In the genomic region with DNA sequence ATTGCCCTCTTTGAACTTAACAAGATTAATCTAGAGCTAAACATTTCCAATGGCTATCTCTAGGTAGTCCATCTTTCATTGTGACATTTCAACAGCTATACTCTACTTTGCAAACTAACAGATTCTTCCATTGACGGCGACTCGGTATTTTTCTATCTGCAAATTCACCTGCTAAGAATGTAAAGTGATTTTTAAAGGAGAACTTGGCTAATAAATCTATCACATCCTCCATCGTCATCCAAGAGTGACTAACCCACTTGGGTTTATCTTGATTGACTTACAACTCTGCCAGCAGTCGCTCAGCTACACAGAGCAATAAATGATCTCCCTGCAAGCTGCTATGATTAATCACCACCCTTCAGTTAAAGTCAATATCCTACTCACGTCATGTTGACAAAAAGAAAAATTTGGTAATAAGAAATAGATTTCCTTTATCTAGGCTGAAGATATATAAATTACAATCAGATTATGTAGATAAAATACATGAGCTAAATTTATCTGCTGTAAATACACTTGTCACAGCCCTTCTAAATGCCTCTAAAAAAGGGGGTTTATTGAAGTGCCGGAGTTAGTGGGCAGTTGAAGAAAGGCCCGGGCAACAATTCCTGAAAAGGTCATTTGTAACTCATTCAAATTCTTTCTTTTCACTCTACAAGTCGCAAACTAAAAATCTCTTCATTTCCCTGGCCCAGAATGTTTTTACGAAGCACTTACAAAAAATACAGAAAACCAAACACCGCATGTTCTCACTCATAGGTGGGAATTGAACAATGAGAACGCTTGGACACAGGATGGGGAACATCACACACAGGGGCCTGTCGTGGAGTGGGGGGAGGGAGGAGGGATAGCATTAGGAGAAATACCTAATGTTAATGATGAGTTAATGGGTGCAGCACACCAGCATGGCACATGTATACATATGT, we compare ENCODE assay signal across 1 cellular context.
TF ChIP-seq lines count a peak whose summit lies in the region.

No MANE protein-coding gene starts in this region.

TF ChIP-seq in HEK293, 187 proteins besides CTCF, POLR2A, EP300 and RAD21 (continued from another document and continues in another):
- TF ChIP-seq ZNF837 (tag by site-specific recombination; IDR thresholded peaks at IDR 0.05), result no peak
- no peak for TF ChIP-seq ZNF701 (tag by site-specific recombination; IDR thresholded peaks at IDR 0.05)
- no peak for TF ChIP-seq ZSCAN18 (tag by site-specific recombination; IDR thresholded peaks at IDR 0.05)
- TF ChIP-seq ZBTB17 (tag by site-specific recombination; IDR thresholded peaks at IDR 0.05), result peak; percentile 87
- TF ChIP-seq, protein P1, sequence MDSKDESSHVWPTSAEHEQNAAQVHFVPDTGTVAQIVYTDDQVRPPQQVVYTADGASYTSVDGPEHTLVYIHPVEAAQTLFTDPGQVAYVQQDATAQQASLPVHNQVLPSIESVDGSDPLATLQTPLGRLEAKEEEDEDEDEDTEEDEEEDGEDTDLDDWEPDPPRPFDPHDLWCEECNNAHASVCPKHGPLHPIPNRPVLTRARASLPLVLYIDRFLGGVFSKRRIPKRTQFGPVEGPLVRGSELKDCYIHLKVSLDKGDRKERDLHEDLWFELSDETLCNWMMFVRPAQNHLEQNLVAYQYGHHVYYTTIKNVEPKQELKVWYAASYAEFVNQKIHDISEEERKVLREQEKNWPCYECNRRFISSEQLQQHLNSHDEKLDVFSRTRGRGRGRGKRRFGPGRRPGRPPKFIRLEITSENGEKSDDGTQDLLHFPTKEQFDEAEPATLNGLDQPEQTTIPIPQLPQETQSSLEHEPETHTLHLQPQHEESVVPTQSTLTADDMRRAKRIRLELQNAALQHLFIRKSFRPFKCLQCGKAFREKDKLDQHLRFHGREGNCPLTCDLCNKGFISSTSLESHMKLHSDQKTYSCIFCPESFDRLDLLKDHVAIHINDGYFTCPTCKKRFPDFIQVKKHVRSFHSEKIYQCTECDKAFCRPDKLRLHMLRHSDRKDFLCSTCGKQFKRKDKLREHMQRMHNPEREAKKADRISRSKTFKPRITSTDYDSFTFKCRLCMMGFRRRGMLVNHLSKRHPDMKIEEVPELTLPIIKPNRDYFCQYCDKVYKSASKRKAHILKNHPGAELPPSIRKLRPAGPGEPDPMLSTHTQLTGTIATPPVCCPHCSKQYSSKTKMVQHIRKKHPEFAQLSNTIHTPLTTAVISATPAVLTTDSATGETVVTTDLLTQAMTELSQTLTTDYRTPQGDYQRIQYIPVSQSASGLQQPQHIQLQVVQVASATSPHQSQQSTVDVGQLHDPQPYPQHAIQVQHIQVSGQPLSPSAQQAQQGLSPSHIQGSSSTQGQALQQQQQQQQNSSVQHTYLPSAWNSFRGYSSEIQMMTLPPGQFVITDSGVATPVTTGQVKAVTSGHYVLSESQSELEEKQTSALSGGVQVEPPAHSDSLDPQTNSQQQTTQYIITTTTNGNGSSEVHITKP (tag by site-specific recombination; IDR thresholded peaks at IDR 0.05), result peak; percentile 59
- TF ChIP-seq ZNF324 (tag by site-specific recombination; IDR thresholded peaks at IDR 0.05), result peak; percentile 68; the same call in 1 of the 2 replicates
- no peak for TF ChIP-seq ZNF169 (tag by site-specific recombination; IDR thresholded peaks at IDR 0.05)
- 0 out of 2 replicates have a peak, but pooled peaks have one; percentile 28 for TF ChIP-seq ZNF513 (tag by site-specific recombination; IDR thresholded peaks at IDR 0.05)
- peak; percentile 90 for TF ChIP-seq WT1 (tag by site-specific recombination; IDR thresholded peaks at IDR 0.05)
- TF ChIP-seq ZNF350 (tag by site-specific recombination; IDR thresholded peaks at IDR 0.05), result no peak
- TF ChIP-seq ZNF580 (tag by site-specific recombination; IDR thresholded peaks at IDR 0.05), result peak; percentile 75
- peak; percentile 97 for TF ChIP-seq ZXDB (tag by site-specific recombination; IDR thresholded peaks at IDR 0.05)
- TF ChIP-seq GLIS1 (tag by site-specific recombination; IDR thresholded peaks at IDR 0.05), result peak; percentile 90
- TF ChIP-seq ZFP41 (tag by site-specific recombination; IDR thresholded peaks at IDR 0.05; ENCODE audit: borderline replicate concordance), result no peak
- peak; percentile 70 for TF ChIP-seq ZNF596 (tag by site-specific recombination; IDR thresholded peaks at IDR 0.05)
- peak; percentile 78 for TF ChIP-seq ATF2 (tag by site-specific recombination; IDR thresholded peaks at IDR 0.05; ENCODE audit: low read depth)
- peak; percentile 90 for TF ChIP-seq OSR2 (tag by site-specific recombination; IDR thresholded peaks at IDR 0.05)
- no peak for TF ChIP-seq ZNF311 (tag by site-specific recombination; IDR thresholded peaks at IDR 0.05; ENCODE audit: borderline replicate concordance)
- no peak for TF ChIP-seq ZNF571 (tag by site-specific recombination; IDR thresholded peaks at IDR 0.05)
- no peak for TF ChIP-seq SETDB1 (IDR thresholded peaks at IDR 0.05; ENCODE audit: insufficient read length, low read length)
- peak; percentile 87 for TF ChIP-seq ZNF561 (tag by site-specific recombination; IDR thresholded peaks at IDR 0.05; ENCODE audit: borderline replicate concordance)
- TF ChIP-seq, protein P2, sequence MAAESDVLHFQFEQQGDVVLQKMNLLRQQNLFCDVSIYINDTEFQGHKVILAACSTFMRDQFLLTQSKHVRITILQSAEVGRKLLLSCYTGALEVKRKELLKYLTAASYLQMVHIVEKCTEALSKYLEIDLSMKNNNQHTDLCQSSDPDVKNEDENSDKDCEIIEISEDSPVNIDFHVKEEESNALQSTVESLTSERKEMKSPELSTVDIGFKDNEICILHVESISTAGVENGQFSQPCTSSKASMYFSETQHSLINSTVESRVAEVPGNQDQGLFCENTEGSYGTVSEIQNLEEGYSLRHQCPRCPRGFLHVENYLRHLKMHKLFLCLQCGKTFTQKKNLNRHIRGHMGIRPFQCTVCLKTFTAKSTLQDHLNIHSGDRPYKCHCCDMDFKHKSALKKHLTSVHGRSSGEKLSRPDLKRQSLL (tag by site-specific recombination; IDR thresholded peaks at IDR 0.05), result 0 out of 2 replicates have a peak, but pooled peaks have one; percentile 18
- TF ChIP-seq TRIM28 (IDR thresholded peaks at IDR 0.05; ENCODE audit: borderline replicate concordance, low read length), result peak; percentile 48; the same call in 1 of the 2 replicates
- TF ChIP-seq, protein P3, sequence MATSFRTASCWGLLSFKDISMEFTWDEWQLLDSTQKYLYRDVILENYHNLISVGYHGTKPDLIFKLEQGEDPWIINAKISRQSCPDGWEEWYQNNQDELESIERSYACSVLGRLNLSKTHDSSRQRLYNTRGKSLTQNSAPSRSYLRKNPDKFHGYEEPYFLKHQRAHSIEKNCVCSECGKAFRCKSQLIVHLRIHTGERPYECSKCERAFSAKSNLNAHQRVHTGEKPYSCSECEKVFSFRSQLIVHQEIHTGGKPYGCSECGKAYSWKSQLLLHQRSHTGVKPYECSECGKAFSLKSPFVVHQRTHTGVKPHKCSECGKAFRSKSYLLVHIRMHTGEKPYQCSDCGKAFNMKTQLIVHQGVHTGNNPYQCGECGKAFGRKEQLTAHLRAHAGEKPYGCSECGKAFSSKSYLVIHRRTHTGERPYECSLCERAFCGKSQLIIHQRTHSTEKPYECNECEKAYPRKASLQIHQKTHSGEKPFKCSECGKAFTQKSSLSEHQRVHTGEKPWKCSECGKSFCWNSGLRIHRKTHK (tag by site-specific recombination; IDR thresholded peaks at IDR 0.05), result no peak
- TF ChIP-seq ZNF280C (tag by site-specific recombination; IDR thresholded peaks at IDR 0.05), result no peak
- no peak for TF ChIP-seq ZBTB48 (tag by site-specific recombination; IDR thresholded peaks at IDR 0.05)
- peak; percentile 89 for TF ChIP-seq BCL11A (tag by site-specific recombination; IDR thresholded peaks at IDR 0.05; ENCODE audit: low read depth)
- TF ChIP-seq GLIS2 (tag by site-specific recombination; IDR thresholded peaks at IDR 0.05), result peak; percentile 46; the same call in 1 of the 2 replicates
- peak; percentile 97 for TF ChIP-seq SP7 (tag by site-specific recombination; IDR thresholded peaks at IDR 0.05)
- TF ChIP-seq SCRT2 (tag by site-specific recombination; IDR thresholded peaks at IDR 0.05), result no peak
- TF ChIP-seq ZNF585B (tag by site-specific recombination; IDR thresholded peaks at IDR 0.05), result no peak
- TF ChIP-seq, protein P4, sequence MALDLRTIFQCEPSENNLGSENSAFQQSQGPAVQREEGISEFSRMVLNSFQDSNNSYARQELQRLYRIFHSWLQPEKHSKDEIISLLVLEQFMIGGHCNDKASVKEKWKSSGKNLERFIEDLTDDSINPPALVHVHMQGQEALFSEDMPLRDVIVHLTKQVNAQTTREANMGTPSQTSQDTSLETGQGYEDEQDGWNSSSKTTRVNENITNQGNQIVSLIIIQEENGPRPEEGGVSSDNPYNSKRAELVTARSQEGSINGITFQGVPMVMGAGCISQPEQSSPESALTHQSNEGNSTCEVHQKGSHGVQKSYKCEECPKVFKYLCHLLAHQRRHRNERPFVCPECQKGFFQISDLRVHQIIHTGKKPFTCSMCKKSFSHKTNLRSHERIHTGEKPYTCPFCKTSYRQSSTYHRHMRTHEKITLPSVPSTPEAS (tag by site-specific recombination; IDR thresholded peaks at IDR 0.05), result peak; percentile 57; the same call in 1 of the 2 replicates
- TF ChIP-seq SCRT1 (tag by site-specific recombination; IDR thresholded peaks at IDR 0.05; ENCODE audit: borderline replicate concordance), result 0 out of 2 replicates have a peak, but pooled peaks have one; percentile 28
- peak; percentile 14; the same call in 1 of the 2 replicates for TF ChIP-seq ZNF623 (tag by site-specific recombination; IDR thresholded peaks at IDR 0.05)
- no peak for TF ChIP-seq ZNF132 (tag by site-specific recombination; IDR thresholded peaks at IDR 0.05; ENCODE audit: borderline replicate concordance)
- no peak for TF ChIP-seq PRDM1 (tag by site-specific recombination; IDR thresholded peaks at IDR 0.05)
- no peak for TF ChIP-seq ZNF121 (tag by site-specific recombination; IDR thresholded peaks at IDR 0.05)
- TF ChIP-seq, protein P5, sequence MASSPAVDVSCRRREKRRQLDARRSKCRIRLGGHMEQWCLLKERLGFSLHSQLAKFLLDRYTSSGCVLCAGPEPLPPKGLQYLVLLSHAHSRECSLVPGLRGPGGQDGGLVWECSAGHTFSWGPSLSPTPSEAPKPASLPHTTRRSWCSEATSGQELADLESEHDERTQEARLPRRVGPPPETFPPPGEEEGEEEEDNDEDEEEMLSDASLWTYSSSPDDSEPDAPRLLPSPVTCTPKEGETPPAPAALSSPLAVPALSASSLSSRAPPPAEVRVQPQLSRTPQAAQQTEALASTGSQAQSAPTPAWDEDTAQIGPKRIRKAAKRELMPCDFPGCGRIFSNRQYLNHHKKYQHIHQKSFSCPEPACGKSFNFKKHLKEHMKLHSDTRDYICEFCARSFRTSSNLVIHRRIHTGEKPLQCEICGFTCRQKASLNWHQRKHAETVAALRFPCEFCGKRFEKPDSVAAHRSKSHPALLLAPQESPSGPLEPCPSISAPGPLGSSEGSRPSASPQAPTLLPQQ (tag by site-specific recombination; IDR thresholded peaks at IDR 0.05), result peak; percentile 57; the same call in 1 of the 2 replicates
- no peak for TF ChIP-seq ZNF530 (tag by site-specific recombination; IDR thresholded peaks at IDR 0.05; ENCODE audit: low read depth)
- TF ChIP-seq ZNF677 (tag by site-specific recombination; IDR thresholded peaks at IDR 0.05), result no peak
- peak; percentile 79 for TF ChIP-seq ZNF391 (tag by site-specific recombination; IDR thresholded peaks at IDR 0.05; ENCODE audit: borderline replicate concordance, low read depth)
- no peak; the same call in 1 of the 2 replicates for TF ChIP-seq ZNF214 (tag by site-specific recombination; IDR thresholded peaks at IDR 0.05; ENCODE audit: borderline replicate concordance)
- TF ChIP-seq ZNF433 (tag by site-specific recombination; IDR thresholded peaks at IDR 0.05; ENCODE audit: low read depth), result no peak
